Comparison of ENCODE assay signal across 8 cellular contexts in the genomic region with DNA sequence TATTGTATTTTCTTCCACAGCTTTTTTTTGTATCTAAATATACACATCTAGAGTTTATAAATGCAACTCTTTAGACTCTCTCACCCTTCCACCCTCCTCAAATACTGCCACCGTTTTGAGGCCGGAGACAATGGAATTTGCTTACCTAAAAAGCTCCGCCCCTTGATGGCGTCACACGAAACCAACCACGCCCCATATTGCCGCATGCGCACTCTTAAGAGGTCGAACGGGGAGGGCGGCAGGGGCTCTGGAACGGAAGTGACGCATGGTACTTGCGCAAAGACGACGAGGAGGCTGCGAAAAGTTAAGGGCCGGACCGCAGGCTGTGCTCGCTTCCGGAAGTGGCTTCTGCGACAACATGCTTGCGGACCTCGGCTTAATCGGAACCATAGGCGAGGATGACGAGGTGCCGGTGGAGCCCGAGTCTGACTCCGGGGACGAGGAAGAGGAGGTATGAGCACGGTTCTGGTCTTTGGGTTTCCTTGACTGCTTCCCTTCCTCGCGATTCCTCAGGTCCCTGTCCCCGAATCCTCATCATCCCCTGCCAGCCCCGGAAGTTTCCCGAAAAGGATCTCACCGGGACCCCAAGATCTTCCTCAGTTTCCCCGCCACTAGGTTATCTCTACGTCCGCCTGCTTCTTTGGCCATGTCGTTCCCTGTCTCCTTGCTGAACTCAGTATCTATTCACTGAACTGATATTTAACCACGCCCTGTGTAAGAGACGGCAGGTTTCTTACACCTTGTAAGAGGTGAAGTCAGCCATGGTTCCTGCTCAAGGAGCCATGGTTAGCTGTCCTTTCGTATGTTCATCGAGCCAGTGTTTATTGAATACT. TPM values are rescaled to one million over a fixed set of nuclear protein-coding genes. Genes with fewer than 3 reads are reported as not detected.
DNase-seq lines count a peak whose midpoint lies in the region; ATAC-seq and TF ChIP-seq lines count a peak whose summit lies in the region.

A gene with protein sequence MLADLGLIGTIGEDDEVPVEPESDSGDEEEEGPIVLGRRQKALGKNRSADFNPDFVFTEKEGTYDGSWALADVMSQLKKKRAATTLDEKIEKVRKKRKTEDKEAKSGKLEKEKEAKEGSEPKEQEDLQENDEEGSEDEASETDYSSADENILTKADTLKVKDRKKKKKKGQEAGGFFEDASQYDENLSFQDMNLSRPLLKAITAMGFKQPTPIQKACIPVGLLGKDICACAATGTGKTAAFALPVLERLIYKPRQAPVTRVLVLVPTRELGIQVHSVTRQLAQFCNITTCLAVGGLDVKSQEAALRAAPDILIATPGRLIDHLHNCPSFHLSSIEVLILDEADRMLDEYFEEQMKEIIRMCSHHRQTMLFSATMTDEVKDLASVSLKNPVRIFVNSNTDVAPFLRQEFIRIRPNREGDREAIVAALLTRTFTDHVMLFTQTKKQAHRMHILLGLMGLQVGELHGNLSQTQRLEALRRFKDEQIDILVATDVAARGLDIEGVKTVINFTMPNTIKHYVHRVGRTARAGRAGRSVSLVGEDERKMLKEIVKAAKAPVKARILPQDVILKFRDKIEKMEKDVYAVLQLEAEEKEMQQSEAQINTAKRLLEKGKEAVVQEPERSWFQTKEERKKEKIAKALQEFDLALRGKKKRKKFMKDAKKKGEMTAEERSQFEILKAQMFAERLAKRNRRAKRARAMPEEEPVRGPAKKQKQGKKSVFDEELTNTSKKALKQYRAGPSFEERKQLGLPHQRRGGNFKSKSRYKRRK (plus strand): TSS at position 326 of the 833 bp plus-strand sequence. CDS start 33 bp downstream, at position 359.

- intact Hi-C loops in naive thymus-derived CD4-positive, alpha-beta T cell (cut with micrococcal nuclease): loop anchor here (1.0 to 5.0 kb wide), 5 partner anchors 31 to 717 kb away; a partner anchor contains a TSS

- H3K36me3 ChIP-seq in DOHH2 (ENCODE audit: control insufficient read depth, low read length) (peaks cover 31% of the 10 kb centered on the region), GM23338 (ENCODE audit: insufficient read depth) (peaks cover 25% of the 10 kb centered on the region), fibroblast of lung (ENCODE audit: control insufficient read depth, insufficient read depth, low read length) (peaks cover 2% of the 10 kb centered on the region)
- H3K36me3 ChIP-seq in naive thymus-derived CD4-positive, alpha-beta T cell (ENCODE audit: control insufficient read depth in 2 of 3, insufficient read depth in 3 of 3, low read length in 3 of 3): peaks cover 9 to 32% (median 13%) of the 10 kb centered on the region in 3 experiments

- H3K9me3 Mint-ChIP-seq in GM23338: peaks cover 3% of the 10 kb centered on the region; the same call in 2 of the 3 replicates
- no peaks in the 10 kb centered on the region for H3K9me3 Mint-ChIP-seq in activated T-helper 17 cell treated with anti-CD3 and anti-CD28 coated beads, Interleukin-2, amount 50 U/mL, for 72 hours
- peaks cover 0 to 6% (median 0%) of the 10 kb centered on the region in 11 donors for H3K9me3 Mint-ChIP-seq in naive thymus-derived CD4-positive, alpha-beta T cell
- no peaks in the 10 kb centered on the region for H3K9me3 Mint-ChIP-seq in stimulated activated naive B cell treated with anti-CD40 and anti-IgM and Interleukin-4, amounts not matched to agents 10 μg/mL and 1 μg/mL and 100 μg/mL, for 72 hours

- H3K27ac ChIP-seq in DOHH2 (ENCODE audit: low read depth, low read length) (peak within 1 kb of the TSS; percentile 44), GM23338 (ENCODE audit: low read depth) (peak within 1 kb of the TSS; percentile 60), RWPE1 (peak within 1 kb of the TSS; percentile 78), fibroblast of lung (ENCODE audit: insufficient read depth, low read length) (peak within 1 kb of the TSS; percentile 92)
- H3K27ac ChIP-seq in naive thymus-derived CD4-positive, alpha-beta T cell (ENCODE audit: low read depth, low read length): peak within 1 kb of the TSS; percentile 99

- H3K9ac ChIP-seq in fibroblast of lung (ENCODE audit: insufficient read depth, low read length): peak within 1 kb of the TSS; percentile 76

- H2AFZ ChIP-seq in GM23338 (peak within 1 kb of the TSS; percentile 78), fibroblast of lung (ENCODE audit: low read length) (peak within 1 kb of the TSS; percentile 96)

- peak; percentile 90 for ATAC-seq in GM23338
- ATAC-seq in activated T-helper 17 cell treated with anti-CD3 and anti-CD28 coated beads, Interleukin-2, amount 50 U/mL, for 72 hours (replicated peaks): peak; percentile 95
- peak; percentile 92 for ATAC-seq in naive thymus-derived CD4-positive, alpha-beta T cell
- peak; percentile 94 to 96 for ATAC-seq in stimulated activated naive B cell treated with anti-CD40 and anti-IgM and Interleukin-4, amounts not matched to agents 10 μg/mL and 1 μg/mL and 100 μg/mL, for 72 hours (replicated peaks)

- H4K20me1 ChIP-seq in DOHH2 (ENCODE audit: control insufficient read depth, insufficient read depth, low read depth, low read length): no peaks in the 10 kb centered on the region
- H4K20me1 ChIP-seq in GM23338 (replicated peaks; ENCODE audit: insufficient read depth): 0 out of 2 replicates have a peak, but pooled peaks cover 8% of the 10 kb centered on the region
- H4K20me1 ChIP-seq in fibroblast of lung (ENCODE audit: control insufficient read depth, extremely low read depth, insufficient read depth, low read length): no peaks in the 10 kb centered on the region

- peaks cover 28% of the 10 kb centered on the region for H3K79me2 ChIP-seq in DOHH2 (ENCODE audit: control insufficient read depth, low read length)
- H3K79me2 ChIP-seq in GM23338 (replicated peaks; ENCODE audit: insufficient read depth): peaks cover 20% of the 10 kb centered on the region
- peaks cover 16% of the 10 kb centered on the region for H3K79me2 ChIP-seq in fibroblast of lung (ENCODE audit: control insufficient read depth, insufficient read depth, low read length)

- H3K4me3 ChIP-seq in DOHH2 (ENCODE audit: low read length) (peak within 1 kb of the TSS; percentile 90), GM23338 (peak within 1 kb of the TSS; percentile 75), LNCaP clone FGC (ENCODE audit: low read depth, low read length) (peak within 1 kb of the TSS; percentile 100), fibroblast of lung (replicated peaks in 1 of 4; ENCODE audit: control extremely low read depth in 1 of 4, insufficient read depth in 1 of 4, low read depth in 3 of 4, low read length in 4 of 4) (peak within 1 kb of the TSS; percentile 51 to 93 (median 80))
- peak within 1 kb of the TSS; percentile 91 for H3K4me3 ChIP-seq in naive thymus-derived CD4-positive, alpha-beta T cell (ENCODE audit: low read length)

- peaks cover 9% of the 10 kb centered on the region for H3K27me3 Mint-ChIP-seq in GM23338 (ENCODE audit: insufficient read depth, low read depth, poor library complexity)
- no peaks in the 10 kb centered on the region for H3K27me3 Mint-ChIP-seq in activated T-helper 17 cell treated with anti-CD3 and anti-CD28 coated beads, Interleukin-2, amount 50 U/mL, for 72 hours
- peaks cover 0 to 2% (median 0%) of the 10 kb centered on the region in 5 donors for H3K27me3 Mint-ChIP-seq in naive thymus-derived CD4-positive, alpha-beta T cell
- H3K27me3 Mint-ChIP-seq in stimulated activated naive B cell treated with anti-CD40 and anti-IgM and Interleukin-4, amounts not matched to agents 10 μg/mL and 1 μg/mL and 100 μg/mL, for 72 hours: no peaks in the 10 kb centered on the region

- H3K4me2 ChIP-seq in DOHH2 (ENCODE audit: low read length) (peak within 1 kb of the TSS; percentile 84), GM23338 (peak within 1 kb of the TSS; percentile 95), fibroblast of lung (ENCODE audit: extremely low read depth, insufficient read depth, low read length) (peak within 1 kb of the TSS; percentile 86)

- DNase-seq in GM23338 (ENCODE audit: low spot score) (peak; percentile 100), LNCaP clone FGC (ENCODE audit: low read depth) (peak; percentile 96), RWPE1 (ENCODE audit: low spot score) (peak; percentile 99), fibroblast of lung (ENCODE audit: low read depth in 2 of 2) (peak; percentile 97 to 99)
- DNase-seq in naive thymus-derived CD4-positive, alpha-beta T cell: peak; percentile 90 to 98 (median 98)
- DNase-seq in stimulated activated naive B cell treated with anti-CD40 and anti-IgM and Interleukin-4, amounts not matched to agents 10 μg/mL and 1 μg/mL and 100 μg/mL, for 72 hours: peak; percentile 94

- H3F3A ChIP-seq in DOHH2 (ENCODE audit: control insufficient read depth, insufficient read depth) (no peaks in the 10 kb centered on the region), GM23338 (replicated peaks; ENCODE audit: low read depth) (no peaks in the 10 kb centered on the region)

- no peaks in the 10 kb centered on the region for H3K9me2 ChIP-seq in DOHH2 (replicated peaks; ENCODE audit: control insufficient read depth, low read length)
- no peaks in the 10 kb centered on the region for H3K9me2 ChIP-seq in GM23338 (ENCODE audit: insufficient read depth)

- POLR2A ChIA-PET in RWPE1 (lab: Yijun Ruan, JAX; ENCODE audit: low non-redundant PET): interaction anchor here (0.5 to 0.7 kb wide), 6 partner anchors 37 to 101 kb away, joined by 3 to 9 read pairs (median 5); no protein-coding TSS in a partner anchor
- POLR2A ChIA-PET in naive thymus-derived CD4-positive, alpha-beta T cell (lab: Charles Lee): interaction anchor here (0.6 to 3.1 kb wide), 9 partner anchors 24 to 90 kb away, joined by 3 to 13 read pairs (median 3); a partner anchor contains a TSS

- no peak for TF ChIP-seq CTCF in DOHH2 (IDR thresholded peaks at IDR 0.05; ENCODE audit: low read depth, low read length, poor library complexity, severe bottlenecking)
- TF ChIP-seq CTCF in GM23338 (conservative IDR thresholded peaks at IDR 0.05; ENCODE audit: low read depth in 2 of 2): no peak
- TF ChIP-seq CTCF in LNCaP clone FGC (IDR thresholded peaks at IDR 0.05; ENCODE audit: control insufficient read depth, extremely low read depth, insufficient read depth): no peak
- TF ChIP-seq CTCF in RWPE1 (conservative IDR thresholded peaks at IDR 0.05; ENCODE audit: low read depth): no peak
- TF ChIP-seq CTCF in fibroblast of lung (conservative IDR thresholded peaks at IDR 0.05 in 1 of 2, IDR thresholded peaks at IDR 0.05 in 1 of 2; ENCODE audit: low read depth in 1 of 2, low read length in 2 of 2): no peak

- no peaks in the 10 kb centered on the region for H3K9me3 ChIP-seq in DOHH2 (ENCODE audit: control insufficient read depth, insufficient read depth, low read length)
- H3K9me3 ChIP-seq in fibroblast of lung (ENCODE audit: control insufficient read depth, insufficient read depth, low read depth, low read length): no peaks in the 10 kb centered on the region
- H3K9me3 ChIP-seq in naive thymus-derived CD4-positive, alpha-beta T cell (ENCODE audit: control insufficient read depth in 2 of 3, low read length in 3 of 3): no peaks in the 10 kb centered on the region

- H3K4me1 ChIP-seq in DOHH2 (ENCODE audit: control insufficient read depth, low read length) (peaks cover 24% of the 10 kb centered on the region), GM23338 (ENCODE audit: insufficient read depth) (peaks cover 8% of the 10 kb centered on the region), fibroblast of lung (ENCODE audit: control insufficient read depth, extremely low read depth, insufficient read depth, low read length) (peaks cover 3% of the 10 kb centered on the region)
- H3K4me1 ChIP-seq in naive thymus-derived CD4-positive, alpha-beta T cell (ENCODE audit: control insufficient read depth in 2 of 2, insufficient read depth in 2 of 2, low read length in 2 of 2): peaks cover 9 to 11% of the 10 kb centered on the region in 2 donors

- peak within 1 kb of the TSS; percentile 93 for H3K4me3 Mint-ChIP-seq in GM23338
- H3K4me3 Mint-ChIP-seq in activated T-helper 17 cell treated with anti-CD3 and anti-CD28 coated beads, Interleukin-2, amount 50 U/mL, for 72 hours: peak within 1 kb of the TSS; percentile 93
- peak within 1 kb of the TSS; percentile 88 to 100 (median 96) for H3K4me3 Mint-ChIP-seq in naive thymus-derived CD4-positive, alpha-beta T cell
- H3K4me3 Mint-ChIP-seq in stimulated activated naive B cell treated with anti-CD40 and anti-IgM and Interleukin-4, amounts not matched to agents 10 μg/mL and 1 μg/mL and 100 μg/mL, for 72 hours: peak within 1 kb of the TSS; percentile 84 to 100

- peaks cover 35% of the 10 kb centered on the region for H3K36me3 Mint-ChIP-seq in GM23338 (ENCODE audit: low read depth)
- peaks cover 55% of the 10 kb centered on the region for H3K36me3 Mint-ChIP-seq in activated T-helper 17 cell treated with anti-CD3 and anti-CD28 coated beads, Interleukin-2, amount 50 U/mL, for 72 hours (ENCODE audit: low read depth)
- peaks cover 5 to 18% (median 7%) of the 10 kb centered on the region in 5 donors for H3K36me3 Mint-ChIP-seq in naive thymus-derived CD4-positive, alpha-beta T cell
- peaks cover 8 to 21% of the 10 kb centered on the region in 2 donors for H3K36me3 Mint-ChIP-seq in stimulated activated naive B cell treated with anti-CD40 and anti-IgM and Interleukin-4, amounts not matched to agents 10 μg/mL and 1 μg/mL and 100 μg/mL, for 72 hours

- peaks cover 14% of the 10 kb centered on the region for H3K4me1 Mint-ChIP-seq in GM23338
- H3K4me1 Mint-ChIP-seq in activated T-helper 17 cell treated with anti-CD3 and anti-CD28 coated beads, Interleukin-2, amount 50 U/mL, for 72 hours: peaks cover 13% of the 10 kb centered on the region
- H3K4me1 Mint-ChIP-seq in naive thymus-derived CD4-positive, alpha-beta T cell: peaks cover 14 to 42% (median 26%) of the 10 kb centered on the region in 7 donors
- H3K4me1 Mint-ChIP-seq in stimulated activated naive B cell treated with anti-CD40 and anti-IgM and Interleukin-4, amounts not matched to agents 10 μg/mL and 1 μg/mL and 100 μg/mL, for 72 hours: peaks cover 16 to 18% of the 10 kb centered on the region in 2 donors

- H3K27me3 ChIP-seq in DOHH2 (ENCODE audit: control insufficient read depth, low read length): no peaks in the 10 kb centered on the region
- H3K27me3 ChIP-seq in GM23338 (ENCODE audit: insufficient read depth): no peaks in the 10 kb centered on the region
- no peaks in the 10 kb centered on the region for H3K27me3 ChIP-seq in fibroblast of lung (ENCODE audit: control insufficient read depth, insufficient read depth, low read length)
- no peaks in the 10 kb centered on the region for H3K27me3 ChIP-seq in naive thymus-derived CD4-positive, alpha-beta T cell (ENCODE audit: control insufficient read depth in 2 of 2, insufficient read depth in 2 of 2, low read length in 2 of 2)

- CTCF ChIA-PET in RWPE1 (lab: Yijun Ruan, JAX): interaction anchor here (0.6 to 1.0 kb wide), 6 partner anchors 46 to 1821 kb away, joined by 3 to 9 read pairs (median 6); no protein-coding TSS in a partner anchor
- CTCF ChIA-PET in naive thymus-derived CD4-positive, alpha-beta T cell (lab: Charles Lee): interaction anchor here (0.6 to 1.8 kb wide), 6 partner anchors 22 to 175 kb away, joined by 3 to 20 read pairs (median 3); no protein-coding TSS in a partner anchor

- peak within 1 kb of the TSS; percentile 96 for H3K27ac Mint-ChIP-seq in GM23338
- H3K27ac Mint-ChIP-seq in activated T-helper 17 cell treated with anti-CD3 and anti-CD28 coated beads, Interleukin-2, amount 50 U/mL, for 72 hours: peak within 1 kb of the TSS; percentile 94
- H3K27ac Mint-ChIP-seq in naive thymus-derived CD4-positive, alpha-beta T cell: peak within 1 kb of the TSS; percentile 89 to 100 (median 96)
- H3K27ac Mint-ChIP-seq in stimulated activated naive B cell treated with anti-CD40 and anti-IgM and Interleukin-4, amounts not matched to agents 10 μg/mL and 1 μg/mL and 100 μg/mL, for 72 hours: peak within 1 kb of the TSS; percentile 100

RNA-seq across cellular contexts. Expression of the gene that starts here (rescaled TPM):
- 50.3 and 53.3 TPM in 2 replicates for total RNA-seq in GM23338 (2014; rRNA removed; shearing (Covaris generic))
- polyA plus RNA-seq in GM23338 (2016; fragmentation: Nextera tagmentation; extraction: Ambion mirVana) (81.3 and 91.5 TPM in 2 replicates), fibroblast of lung (24.7 and 30.1 TPM in 2 replicates)
- total RNA-seq in activated T-helper 17 cell treated with anti-CD3 and anti-CD28 coated beads, Interleukin-2, amount 50 U/mL, for 72 hours: 10 to 100 TPM; 35.6 to 56.3 TPM
- 32.5 and 35.7 TPM in 2 replicates for total RNA-seq in fibroblast of lung
- polyA plus RNA-seq in fibroblast of lung (2012): 25.8 and 31.4 TPM in 2 replicates
- 39.9 and 41.4 TPM in 2 replicates for polyA minus RNA-seq in fibroblast of lung (ENCODE audit: low replicate concordance)
- 10 to 100 TPM; 43.4 to 94.1 (median 65.7) TPM for total RNA-seq in naive thymus-derived CD4-positive, alpha-beta T cell
- polyA plus RNA-seq in naive thymus-derived CD4-positive, alpha-beta T cell: 10 to 100 TPM; 35.6 to 67.6 TPM

Comparison
In these comparisons a context has a peak if more than half of its experiments do, and no peak if none do; other contexts are left out.
1. Peak in every context shown above with its lines: DNase-seq, ATAC-seq, H3K4me3 ChIP-seq and H3K27ac ChIP-seq.
2. H3K27ac ChIP-seq: peak in every context shown above with its lines; median percentile 99 in naive thymus-derived CD4-positive, alpha-beta T cell; 92 in fibroblast of lung; 78 in RWPE1; 60 in GM23338; 44 in DOHH2.